16 cellular contexts compared by ENCODE assay signal in genomic region chr9:93587284-93587650, GRCh38.
"Had no signal": no experiment of that assay in that cellular context is flagged by ENCODE, and none has a peak within 500 bp of the region (broad histone marks: within the 10 kb centered on the region; RNA-seq: fewer than 3 reads in every experiment).

No MANE protein-coding gene starts in this region.

- H3K27me3 ChIP-seq: foreskin keratinocyte, transverse colon, vagina had no signal

- ATAC-seq: activated T-cell treated with anti-CD3 and anti-CD28 coated beads, Interleukin-2, amount 50 U/mL, for 72 hours; foreskin keratinocyte; T-cell had no signal

- H3K27me3 Mint-ChIP-seq: activated B cell treated with CpG ODN at 0.5 μM for 24 hours; activated CD4-positive, alpha-beta memory T cell treated with anti-CD3 and anti-CD28 coated beads for 36 hours; activated naive CD4-positive, alpha-beta T cell treated with anti-CD3 and anti-CD28 coated beads, Interleukin-2, amount 50 U/mL, for 24 hours; natural killer cell treated with Interleukin-12 subunit alpha and Interleukin-12 subunit beta and Interleukin-15 and Interleukin-18, amount 100 ng/mL, for 72 hours; T-cell had no signal

- H3K27ac Mint-ChIP-seq: activated B cell treated with CpG ODN at 0.5 μM for 24 hours; activated CD4-positive, alpha-beta memory T cell treated with anti-CD3 and anti-CD28 coated beads for 36 hours; activated naive CD4-positive, alpha-beta T cell treated with anti-CD3 and anti-CD28 coated beads, Interleukin-2, amount 50 U/mL, for 24 hours; activated T-cell treated with anti-CD3 and anti-CD28 coated beads, Interleukin-2, amount 50 U/mL, for 72 hours; natural killer cell treated with Interleukin-12 subunit alpha and Interleukin-12 subunit beta and Interleukin-15 and Interleukin-18, amount 100 ng/mL, for 72 hours had no signal

- H3K36me3 ChIP-seq: transverse colon, vagina had no signal

- H3K27ac ChIP-seq: epithelial cell of prostate, foreskin keratinocyte, transverse colon, vagina had no signal

- H3K4me3 Mint-ChIP-seq: activated B cell treated with CpG ODN at 0.5 μM for 24 hours; activated CD4-positive, alpha-beta memory T cell treated with anti-CD3 and anti-CD28 coated beads for 36 hours; activated naive CD4-positive, alpha-beta T cell treated with anti-CD3 and anti-CD28 coated beads, Interleukin-2, amount 50 U/mL, for 24 hours; activated T-cell treated with anti-CD3 and anti-CD28 coated beads, Interleukin-2, amount 50 U/mL, for 72 hours; natural killer cell treated with Interleukin-12 subunit alpha and Interleukin-12 subunit beta and Interleukin-15 and Interleukin-18, amount 100 ng/mL, for 72 hours had no signal

- H3K9me3 ChIP-seq: transverse colon, vagina had no signal

- H3K4me3 ChIP-seq: lung, transverse colon, vagina had no signal

- H3K9me3 Mint-ChIP-seq: activated naive CD4-positive, alpha-beta T cell treated with anti-CD3 and anti-CD28 coated beads, Interleukin-2, amount 50 U/mL, for 24 hours had no signal

- DNase-seq: activated B cell treated with CpG ODN at 0.5 μM for 24 hours; activated CD4-positive, alpha-beta memory T cell treated with anti-CD3 and anti-CD28 coated beads for 36 hours; activated CD4-positive, alpha-beta T cell treated with anti-CD3 and anti-CD28 coated beads for 4 hours; activated gamma-delta T cell; activated T-cell treated with anti-CD3 and anti-CD28 coated beads, Interleukin-2, amount 50 U/mL, for 72 hours; effector memory CD4-positive, alpha-beta T cell; foreskin keratinocyte; hippocampal formation; stimulated activated naive CD4-positive, alpha-beta T cell; T-cell; transverse colon had no signal

- H3K4me1 ChIP-seq: foreskin keratinocyte had no signal
